9 cellular contexts compared by ENCODE assay signal in the genomic region with DNA sequence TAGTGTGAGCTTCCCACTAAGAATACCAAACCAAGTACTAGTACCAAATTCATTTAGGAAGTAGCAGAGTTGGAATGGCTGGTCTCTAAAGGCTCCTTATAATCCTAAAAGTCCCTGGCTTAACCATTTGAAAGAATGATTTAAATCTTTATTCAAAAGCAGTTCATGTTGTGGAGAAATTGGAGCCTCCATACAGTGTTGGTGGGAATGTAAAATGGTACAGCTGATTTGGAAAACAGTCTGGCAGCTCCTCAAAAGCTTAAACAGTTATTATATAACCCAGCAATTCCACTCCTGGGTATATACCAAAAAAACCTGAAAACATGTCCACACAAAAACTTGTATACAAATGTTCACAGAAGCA. TPM values are rescaled to one million over a fixed set of nuclear protein-coding genes. Genes with fewer than 3 reads are reported as not detected.
DNase-seq lines count a peak whose midpoint lies in the region; ATAC-seq and TF ChIP-seq lines count a peak whose summit lies in the region.
"Had no signal": no experiment of that assay in that cellular context is flagged by ENCODE, and none has a peak within 500 bp of the region (broad histone marks: within the 10 kb centered on the region; RNA-seq: fewer than 3 reads in every experiment).

No MANE protein-coding gene starts in this region.

- peak overlapping the region; percentile 97 for H3K4me3 Mint-ChIP-seq in activated CD4-positive, alpha-beta memory T cell treated with anti-CD3 and anti-CD28 coated beads, Interleukin-2, amount 10 ng/mL, durations not matched to agents 7 days and 5 days

- H3K27me3 ChIP-seq in IMR-90 (ENCODE audit: control insufficient read depth, insufficient read depth, low read length) (no peaks in the 10 kb centered on the region), psoas muscle (ENCODE audit: insufficient read depth in 3 of 3, low read length in 2 of 3) (no peaks in the 10 kb centered on the region)

- no peak for TF ChIP-seq RAD21 in IMR-90 (IDR thresholded peaks at IDR 0.05; ENCODE audit: low read length)

- no peak overlapping the region for H2AK5ac ChIP-seq in IMR-90 (ENCODE audit: low read depth, low read length)

- H3K14ac ChIP-seq in IMR-90 (replicated peaks; ENCODE audit: low read depth, low read length), result no peak overlapping the region

- peak overlapping the region; percentile 67 for H3K23ac ChIP-seq in IMR-90 (ENCODE audit: low read depth, low read length)

- CTCF ChIA-PET in IMR-90 (lab: Yijun Ruan, JAX), result interaction anchor here (0.6 kb wide), 1 partner anchor 53 kb away, joined by 3 read pairs; no protein-coding TSS in a partner anchor
- CTCF ChIA-PET in activated CD4-positive, alpha-beta memory T cell treated with anti-CD3 and anti-CD28 coated beads, Interleukin-2, amount 10 ng/mL, durations not matched to agents 7 days and 5 days (lab: Charles Lee), result interaction anchor here (1.4 to 4.6 kb wide), 3 partner anchors 12 to 340 kb away, joined by 5 to 21 read pairs (median 8); no protein-coding TSS in a partner anchor

- H3K4ac ChIP-seq in IMR-90 (ENCODE audit: low read depth, low read length), result no peak overlapping the region

- H3K18ac ChIP-seq in IMR-90 (ENCODE audit: low read depth, low read length), result no peak overlapping the region

- POLR2A ChIA-PET in IMR-90 (lab: Charles Lee; ENCODE audit: unreplicated experiment), result no interaction called here
- POLR2A ChIA-PET in activated CD4-positive, alpha-beta memory T cell treated with anti-CD3 and anti-CD28 coated beads, Interleukin-2, amount 10 ng/mL, durations not matched to agents 7 days and 5 days (lab: Charles Lee), result interaction anchor here (1.0 to 2.1 kb wide), 7 partner anchors 10 to 75 kb away, joined by 3 to 9 read pairs (median 4); partner anchors contain the start of gene RRAGA

- no peak overlapping the region for H3K4me3 ChIP-seq in IMR-90 (ENCODE audit: insufficient read depth, low read depth, low read length)
- H3K4me3 ChIP-seq in fibroblast of mammary gland (ENCODE audit: control insufficient read depth, low read depth, low read length), result peak overlapping the region; percentile 70
- H3K4me3 ChIP-seq in psoas muscle, result peak overlapping the region; percentile 97

- peaks cover 60% of the 10 kb centered on the region for H3K4me1 Mint-ChIP-seq in activated CD4-positive, alpha-beta memory T cell treated with anti-CD3 and anti-CD28 coated beads, Interleukin-2, amount 10 ng/mL, durations not matched to agents 7 days and 5 days

- DNase-seq in IMR-90 (no peak), fibroblast of mammary gland (ENCODE audit: low read depth) (no peak), psoas muscle (no peak), omental fat pad (ENCODE audit: low spot score) (no peak), superior temporal gyrus (ENCODE audit: extremely low spot score) (no peak)
- DNase-seq in activated CD4-positive, alpha-beta memory T cell treated with anti-CD3 and anti-CD28 coated beads, Interleukin-2, amount 10 ng/mL, durations not matched to agents 7 days and 5 days, result no peak
- DNase-seq: cerebellar nuclear complex, DMS79 treated with DMSO at 0.1 percent for 48 hours had no signal

- H3K79me1 ChIP-seq in IMR-90 (ENCODE audit: low read depth in 1 of 2, low read length in 2 of 2), result peaks cover 12 to 60% of the 10 kb centered on the region in 2 experiments; a peak in 3 of 4 replicates

- no peak overlapping the region for H2AFZ ChIP-seq in IMR-90 (replicated peaks; ENCODE audit: low read length, poor library complexity)

- H4K8ac ChIP-seq in IMR-90 (ENCODE audit: low read depth in 2 of 2, low read length in 2 of 2), result 0 out of 4 replicates have a peak overlapping the region, but pooled peaks of 1 of the 2 experiments have one; percentile 3

- H3K27me3 Mint-ChIP-seq in activated CD4-positive, alpha-beta memory T cell treated with anti-CD3 and anti-CD28 coated beads, Interleukin-2, amount 10 ng/mL, durations not matched to agents 7 days and 5 days, result no peaks in the 10 kb centered on the region

- H3K27ac ChIP-seq in IMR-90 (ENCODE audit: insufficient read depth, low read length) (no peak overlapping the region), psoas muscle (peak overlapping the region; percentile 100)

- no peaks in the 10 kb centered on the region for H3K9me3 Mint-ChIP-seq in activated CD4-positive, alpha-beta memory T cell treated with anti-CD3 and anti-CD28 coated beads, Interleukin-2, amount 10 ng/mL, durations not matched to agents 7 days and 5 days

- H4K91ac ChIP-seq in IMR-90 (ENCODE audit: insufficient read depth, low read depth, low read length), result no peak overlapping the region

- H3K9me1 ChIP-seq in IMR-90 (ENCODE audit: insufficient read depth, low read length), result peaks cover 16% of the 10 kb centered on the region

- H3K9me3 ChIP-seq in IMR-90 (ENCODE audit: control insufficient read depth, insufficient read depth, low read length) (no peaks in the 10 kb centered on the region), psoas muscle (no peaks in the 10 kb centered on the region)

- no peak overlapping the region for H2BK20ac ChIP-seq in IMR-90 (ENCODE audit: low read depth, low read length)

- no peak for TF ChIP-seq CTCF in IMR-90 (conservative IDR thresholded peaks at IDR 0.05; ENCODE audit: low read depth, low read length)
- no peak for TF ChIP-seq CTCF in fibroblast of mammary gland (conservative IDR thresholded peaks at IDR 0.05; ENCODE audit: control insufficient read depth, insufficient read depth, low read depth, low read length)
- no peak for TF ChIP-seq CTCF in psoas muscle (IDR thresholded peaks at IDR 0.05)
- no peak for TF ChIP-seq CTCF in omental fat pad (IDR thresholded peaks at IDR 0.05)

- peaks cover 67% of the 10 kb centered on the region for H3K36me3 Mint-ChIP-seq in activated CD4-positive, alpha-beta memory T cell treated with anti-CD3 and anti-CD28 coated beads, Interleukin-2, amount 10 ng/mL, durations not matched to agents 7 days and 5 days (ENCODE audit: low read depth)

- H2BK5ac ChIP-seq in IMR-90 (ENCODE audit: low read depth, low read length, poor library complexity, severe bottlenecking), result no peak overlapping the region

- intact Hi-C loops in IMR-90 (cut with micrococcal nuclease) (loop anchor here (10.0 kb wide), 2 partner anchors 250 to 330 kb away; no protein-coding TSS in a partner anchor), psoas muscle (cut with DNase I) (no loop called here)

- peaks cover 8% of the 10 kb centered on the region; the same call in 1 of the 2 replicates for H4K20me1 ChIP-seq in IMR-90 (ENCODE audit: insufficient read depth, low read length)

- H3K36me3 ChIP-seq in IMR-90 (ENCODE audit: control insufficient read depth, insufficient read depth, low read length) (peaks cover 43% of the 10 kb centered on the region), psoas muscle (ENCODE audit: insufficient read depth in 1 of 2, low read depth in 1 of 2) (peaks cover 18 to 67% of the 10 kb centered on the region in 2 donors)

- H3K27ac Mint-ChIP-seq in activated CD4-positive, alpha-beta memory T cell treated with anti-CD3 and anti-CD28 coated beads, Interleukin-2, amount 10 ng/mL, durations not matched to agents 7 days and 5 days, result peak overlapping the region; percentile 74

- no TSS peak for BruUV-seq in IMR-90 (replicated peaks; lab: Mats Ljungman, UMichigan)

- no peak for TF ChIP-seq POLR2A in IMR-90 (IDR thresholded peaks at IDR 0.05; ENCODE audit: low read depth, low read length)

- no peak overlapping the region for H4K5ac ChIP-seq in IMR-90 (ENCODE audit: low read depth, low read length)

- in situ Hi-C loops in IMR-90 (cut with MboI; ENCODE audit: low sequenced_read_pairs), result no loop called here

- H3K4me1 ChIP-seq in IMR-90 (ENCODE audit: control insufficient read depth, insufficient read depth, low read length) (peaks cover 11% of the 10 kb centered on the region), psoas muscle (peaks cover 53% of the 10 kb centered on the region)

- H2BK120ac ChIP-seq in IMR-90 (ENCODE audit: low read depth, low read length), result no peak overlapping the region

- ATAC-seq in IMR-90 (ENCODE audit: low read depth), result no peak
- ATAC-seq in psoas muscle, result no peak
- ATAC-seq in omental fat pad (ENCODE audit: low FRiP score), result no peak
- no peak for ATAC-seq in GM18498 (IDR thresholded peaks at IDR 0.05; ENCODE audit: unreplicated experiment)

- no peak overlapping the region for H3K9ac ChIP-seq in IMR-90 (ENCODE audit: low read depth, low read length)

- no peak overlapping the region for H2AK9ac ChIP-seq in IMR-90 (replicated peaks; ENCODE audit: low read depth, low read length, poor library complexity)

- dilution Hi-C loops in IMR-90 (cut with HindIII; ENCODE audit: low sequenced_read_pairs, unreplicated experiment), result no loop called here

- H3K56ac ChIP-seq in IMR-90 (ENCODE audit: extremely low read depth, insufficient read depth, low read length), result no peak overlapping the region

- H2BK15ac ChIP-seq in IMR-90 (ENCODE audit: low read depth, low read length), result no peak overlapping the region

- H3K4me2 ChIP-seq in IMR-90 (ENCODE audit: low read depth, low read length), result peak overlapping the region; percentile 18

RNA-seq across cellular contexts. Expression of gene PLIN2, which starts 2.9 kb away (rescaled TPM):
- 173 and 182 TPM in 2 replicates for total RNA-seq in IMR-90 (2012; rRNA removed)
- 112 and 123 TPM in 2 replicates for polyA plus RNA-seq in IMR-90 (2012; rRNA removed)
- polyA plus RNA-seq in IMR-90 (2012; cell fraction: cytosol; rRNA removed), result 95.9 and 96.9 TPM in 2 replicates
- 41.1 and 51.2 TPM in 2 replicates for polyA plus RNA-seq in IMR-90 (2012; cell fraction: nucleus; rRNA removed; ENCODE audit: low replicate concordance)
- total RNA-seq in activated CD4-positive, alpha-beta memory T cell treated with anti-CD3 and anti-CD28 coated beads, Interleukin-2, amount 10 ng/mL, durations not matched to agents 7 days and 5 days, result 10 to 100 TPM; 86.7 to 88.8 TPM
- 1,000 to 10,000 TPM in 2 of 4 donors, 100 to 1,000 TPM in 2; 117 to 1,975 (median 1,047) TPM for total RNA-seq in psoas muscle
- 1,000 to 10,000 TPM in 1 of 3 donors, 100 to 1,000 TPM in 2; 418 to 3,967 (median 710) TPM for polyA plus RNA-seq in psoas muscle
- total RNA-seq in omental fat pad, result 1,000 to 10,000 TPM in 2 of 4 donors, 100 to 1,000 TPM in 2; 260 to 1,398 (median 845) TPM

RNA-seq across cellular contexts. Expression of gene HAUS6, which starts 21.7 kb away (rescaled TPM):
- 13.3 and 21.4 TPM in 2 replicates for total RNA-seq in IMR-90 (2012; rRNA removed)
- polyA plus RNA-seq in IMR-90 (2012; rRNA removed), result 5.1 and 5.8 TPM in 2 replicates
- polyA plus RNA-seq in IMR-90 (2012; cell fraction: cytosol; rRNA removed), result 1.2 and 2.5 TPM in 2 replicates
- 1.6 and 5.3 TPM in 2 replicates for polyA plus RNA-seq in IMR-90 (2012; cell fraction: nucleus; rRNA removed; ENCODE audit: low replicate concordance)
- total RNA-seq in activated CD4-positive, alpha-beta memory T cell treated with anti-CD3 and anti-CD28 coated beads, Interleukin-2, amount 10 ng/mL, durations not matched to agents 7 days and 5 days, result 10 to 100 TPM; 26.4 to 26.5 TPM
- 10 to 100 TPM in 1 of 4 donors, 1 to 10 TPM in 3; 3.3 to 10.9 (median 4.1) TPM for total RNA-seq in psoas muscle
- polyA plus RNA-seq in psoas muscle, result 1 to 10 TPM; 2.4 to 7.6 (median 5.6) TPM
- 10 to 100 TPM in 2 of 4 donors, 1 to 10 TPM in 2; 7.5 to 14.7 (median 9.7) TPM for total RNA-seq in omental fat pad
